Comparison of ENCODE assay signal across 1 cellular context in the genomic region with DNA sequence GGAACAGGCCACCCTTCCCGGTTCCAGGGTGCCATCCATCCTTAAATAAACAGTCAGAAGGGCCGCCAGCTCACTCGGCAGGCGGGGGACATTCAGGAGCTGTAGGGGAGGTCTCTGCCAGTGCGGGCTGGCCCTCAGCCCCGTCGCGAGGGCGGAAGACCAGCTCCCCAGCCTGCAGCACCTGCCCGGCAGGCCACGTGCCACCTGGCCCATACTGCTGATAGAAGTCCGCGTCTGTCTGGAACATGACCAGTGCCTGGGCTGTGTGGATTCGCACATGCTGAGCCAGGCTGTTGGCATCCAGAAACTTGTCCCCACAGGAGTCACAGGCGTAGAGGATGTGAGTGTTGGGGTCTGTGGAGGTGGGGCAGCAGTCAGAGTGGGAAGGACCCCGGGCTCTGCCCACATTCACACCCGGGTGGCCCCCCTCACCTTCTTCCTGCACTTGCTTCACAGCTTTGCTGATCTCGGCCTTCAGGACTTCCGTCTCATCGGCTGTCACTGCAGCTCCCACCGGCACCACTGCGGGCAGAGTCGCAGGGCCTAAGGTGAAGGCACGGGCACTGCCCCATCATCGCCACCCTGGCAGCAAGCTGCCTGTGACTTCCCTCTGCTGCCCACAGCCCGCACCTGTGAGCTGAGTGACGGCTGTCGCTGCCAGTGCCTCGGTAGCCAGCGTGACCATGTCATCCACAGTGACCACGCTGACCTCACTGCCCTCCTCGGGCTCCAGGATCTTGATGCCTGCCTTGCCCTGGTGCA.
TF ChIP-seq lines count a peak whose summit lies in the region.

No MANE protein-coding gene starts in this region.

TF ChIP-seq in endothelial cell of umbilical vein, 7 proteins besides CTCF, POLR2A, EP300 and RAD21:
- TF ChIP-seq, protein P1, sequence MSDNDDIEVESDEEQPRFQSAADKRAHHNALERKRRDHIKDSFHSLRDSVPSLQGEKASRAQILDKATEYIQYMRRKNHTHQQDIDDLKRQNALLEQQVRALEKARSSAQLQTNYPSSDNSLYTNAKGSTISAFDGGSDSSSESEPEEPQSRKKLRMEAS (IDR thresholded peaks at IDR 0.05; ENCODE audit: insufficient read depth, insufficient read length), result no peak
- TF ChIP-seq FOS (IDR thresholded peaks at IDR 0.05; ENCODE audit: borderline replicate concordance, insufficient read depth, low read length) (no peak), EZH2 (IDR thresholded peaks at IDR 0.05; ENCODE audit: borderline replicate concordance, low read depth, low read length, severe bottlenecking) (no peak)
TF ChIP-seq in endothelial cell of umbilical vein: peak in this region for 0.
